14 cellular contexts compared by ENCODE assay signal in the genomic region with DNA sequence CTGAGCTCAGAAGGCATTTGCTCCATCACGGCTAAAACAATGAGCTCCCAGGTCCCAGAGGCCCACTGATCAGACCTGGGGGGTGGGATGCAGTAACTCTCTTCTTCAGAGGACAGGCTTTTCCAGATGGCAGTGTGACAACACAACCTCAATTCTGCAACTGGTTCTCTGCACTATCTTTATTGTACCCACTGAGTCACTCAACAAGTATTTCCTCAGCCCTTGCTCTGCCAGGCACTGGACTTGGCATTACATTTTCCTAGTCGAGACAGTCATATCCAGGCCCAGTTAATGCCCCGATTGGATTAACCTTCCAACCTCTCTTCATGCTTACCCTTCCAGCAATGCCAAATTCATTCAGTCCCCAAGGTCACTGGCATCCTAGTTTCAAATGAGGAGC.
DNase-seq lines count a peak whose midpoint lies in the region; ATAC-seq and TF ChIP-seq lines count a peak whose summit lies in the region.
"Had no signal": no experiment of that assay in that cellular context is flagged by ENCODE, and none has a peak within 500 bp of the region (broad histone marks: within the 10 kb centered on the region; RNA-seq: fewer than 3 reads in every experiment).

No MANE protein-coding gene starts in this region.

- no peak overlapping the region for H3K4me3 Mint-ChIP-seq in chondrocyte (ENCODE audit: unreplicated experiment)
- no peak overlapping the region for H3K4me3 Mint-ChIP-seq in activated CD8-positive, alpha-beta T cell treated with anti-CD3 and anti-CD28 coated beads, Interleukin-2, amount 10 ng/mL, durations not matched to agents 7 days and 5 days
- H3K4me3 Mint-ChIP-seq: activated naive CD8-positive, alpha-beta T cell had no signal

- H3K79me1 ChIP-seq in mesenchymal stem cell (replicated peaks; ENCODE audit: low read length, poor library complexity, severe bottlenecking), result peaks cover 33% of the 10 kb centered on the region

- ATAC-seq in activated CD8-positive, alpha-beta T cell treated with anti-CD3 and anti-CD28 coated beads, Interleukin-2, amount 10 ng/mL, durations not matched to agents 7 days and 5 days, result no peak
- ATAC-seq: HepG2 had no signal

- H2BK5ac ChIP-seq in mesenchymal stem cell (ENCODE audit: low read depth, low read length, poor library complexity, severe bottlenecking), result no peak overlapping the region

- in situ Hi-C loops in ACHN (cut with HindIII; ENCODE audit: low pct_ligation_motif_present, low pct_unique_long_range_greater_than_20kb, low sequenced_read_pairs), result no loop called here

- H3K9me3 ChIP-seq in MG63, result no peaks in the 10 kb centered on the region
- H3K9me3 ChIP-seq in mesenchymal stem cell (ENCODE audit: control insufficient read depth, low read length), result no peaks in the 10 kb centered on the region
- H3K9me3 ChIP-seq: esophagus squamous epithelium, spleen had no signal

- H3K4me1 Mint-ChIP-seq in chondrocyte (ENCODE audit: low read depth), result peaks cover 61% of the 10 kb centered on the region
- no peaks in the 10 kb centered on the region for H3K4me1 Mint-ChIP-seq in activated CD8-positive, alpha-beta T cell treated with anti-CD3 and anti-CD28 coated beads, Interleukin-2, amount 10 ng/mL, durations not matched to agents 7 days and 5 days (ENCODE audit: low read depth)

- DNase-seq in ACHN (peak; percentile 79), MG63 (peak; percentile 85), chondrocyte (ENCODE audit: low spot score) (no peak), mesenchymal stem cell (peak; percentile 33), pons (ENCODE audit: low spot score) (no peak), C1 segment of cervical spinal cord (lab: John Stamatoyannopoulos, UW) (no peak)
- DNase-seq in activated CD8-positive, alpha-beta T cell treated with anti-CD3 and anti-CD28 coated beads, Interleukin-2, amount 10 ng/mL, durations not matched to agents 7 days and 5 days, result no peak
- DNase-seq in stimulated activated CD4-positive, alpha-beta T cell treated with anti-CD3 and anti-CD28 coated beads, Interleukin-2, amount 100 ng/mL, for 24 hours, result no peak
- DNase-seq: activated CD4-positive, CD25-positive, alpha-beta regulatory T cell; esophagus squamous epithelium; NCI-H1092 treated with DMSO at 0.1 percent for 48 hours; spleen had no signal

- H3K9ac ChIP-seq in mesenchymal stem cell (ENCODE audit: low read length), result no peak overlapping the region

- no peak overlapping the region for H3K23ac ChIP-seq in mesenchymal stem cell (ENCODE audit: low read length in 2 of 2)

- H3K36me3 Mint-ChIP-seq in chondrocyte (ENCODE audit: low read depth), result no peaks in the 10 kb centered on the region
- no peaks in the 10 kb centered on the region for H3K36me3 Mint-ChIP-seq in activated CD8-positive, alpha-beta T cell treated with anti-CD3 and anti-CD28 coated beads, Interleukin-2, amount 10 ng/mL, durations not matched to agents 7 days and 5 days (ENCODE audit: low read depth)

- H2AK5ac ChIP-seq in mesenchymal stem cell (ENCODE audit: low read length, severe bottlenecking), result peak overlapping the region; percentile 53

- no peak overlapping the region for H2BK15ac ChIP-seq in mesenchymal stem cell (ENCODE audit: low read depth, poor library complexity, severe bottlenecking)

- H2BK120ac ChIP-seq in mesenchymal stem cell (ENCODE audit: low read depth, low read length), result no peak overlapping the region

- H3K4ac ChIP-seq in mesenchymal stem cell (ENCODE audit: low read depth in 1 of 2, low read length in 2 of 2), result no peak overlapping the region

- peak overlapping the region in 1 of 2 experiments; percentile 21 for H2BK12ac ChIP-seq in mesenchymal stem cell (ENCODE audit: low read length in 2 of 2)

- POLR2A ChIA-PET in activated CD8-positive, alpha-beta T cell treated with anti-CD3 and anti-CD28 coated beads, Interleukin-2, amount 10 ng/mL, durations not matched to agents 7 days and 5 days (lab: Charles Lee), result no interaction called here

- no peaks in the 10 kb centered on the region for H3K27me3 Mint-ChIP-seq in chondrocyte (ENCODE audit: low read depth)
- H3K27me3 Mint-ChIP-seq in activated CD8-positive, alpha-beta T cell treated with anti-CD3 and anti-CD28 coated beads, Interleukin-2, amount 10 ng/mL, durations not matched to agents 7 days and 5 days (ENCODE audit: low read depth), result no peaks in the 10 kb centered on the region
- H3K27me3 Mint-ChIP-seq: activated naive CD8-positive, alpha-beta T cell had no signal

- no peak for TF ChIP-seq CTCF in chondrocyte (IDR thresholded peaks at IDR 0.05)

- H4K91ac ChIP-seq in mesenchymal stem cell (ENCODE audit: low read length), result no peak overlapping the region

- H2AFZ ChIP-seq in mesenchymal stem cell (ENCODE audit: low read depth, low read length), result no peak overlapping the region

- H3K9me3 Mint-ChIP-seq in chondrocyte (ENCODE audit: low read depth), result no peaks in the 10 kb centered on the region
- no peaks in the 10 kb centered on the region for H3K9me3 Mint-ChIP-seq in activated CD8-positive, alpha-beta T cell treated with anti-CD3 and anti-CD28 coated beads, Interleukin-2, amount 10 ng/mL, durations not matched to agents 7 days and 5 days (ENCODE audit: insufficient read depth)

- H3K4me3 ChIP-seq in MG63 (no peak overlapping the region), mesenchymal stem cell (ENCODE audit: insufficient read depth in 1 of 2, low read depth in 1 of 2, low read length in 2 of 2) (no peak overlapping the region)
- H3K4me3 ChIP-seq: esophagus squamous epithelium, spleen had no signal

- no peaks in the 10 kb centered on the region for H3K27me3 ChIP-seq in MG63
- no peaks in the 10 kb centered on the region for H3K27me3 ChIP-seq in mesenchymal stem cell (ENCODE audit: control insufficient read depth in 1 of 2, insufficient read depth in 1 of 2, low read length in 2 of 2)
- H3K27me3 ChIP-seq: esophagus squamous epithelium, spleen had no signal

- peak overlapping the region; percentile 6 for H3K27ac ChIP-seq in mesenchymal stem cell (ENCODE audit: low read length, poor library complexity, severe bottlenecking)
- H3K27ac ChIP-seq: esophagus squamous epithelium, spleen had no signal

- peaks cover 12% of the 10 kb centered on the region for H3K4me1 ChIP-seq in mesenchymal stem cell (ENCODE audit: control insufficient read depth, insufficient read depth, low read depth, low read length)

- 74% methylated on average over 3 of the region's 3 CpGs for WGBS in mesenchymal stem cell

- no peak overlapping the region for H3K4me2 ChIP-seq in mesenchymal stem cell (ENCODE audit: low read length, poor library complexity, severe bottlenecking)

- no peak overlapping the region for H3K14ac ChIP-seq in mesenchymal stem cell (ENCODE audit: low read length in 2 of 2)

- CTCF ChIA-PET in activated CD8-positive, alpha-beta T cell treated with anti-CD3 and anti-CD28 coated beads, Interleukin-2, amount 10 ng/mL, durations not matched to agents 7 days and 5 days (lab: Charles Lee), result interaction anchor here (1.3 kb wide), 1 partner anchor 11 kb away, joined by 3 read pairs; no protein-coding TSS in a partner anchor

- H4K8ac ChIP-seq in mesenchymal stem cell (ENCODE audit: low read length), result no peak overlapping the region

- H3K27ac Mint-ChIP-seq in chondrocyte (ENCODE audit: unreplicated experiment), result peak overlapping the region; percentile 13
- no peak overlapping the region for H3K27ac Mint-ChIP-seq in activated CD8-positive, alpha-beta T cell treated with anti-CD3 and anti-CD28 coated beads, Interleukin-2, amount 10 ng/mL, durations not matched to agents 7 days and 5 days
- H3K27ac Mint-ChIP-seq: activated naive CD8-positive, alpha-beta T cell had no signal

- peak overlapping the region in 1 of 2 experiments; percentile 59 for H3K18ac ChIP-seq in mesenchymal stem cell (ENCODE audit: low read depth in 1 of 2, low read length in 2 of 2)

- H3K36me3 ChIP-seq in MG63, result 0 out of 2 replicates have a peak, but pooled peaks cover 2% of the 10 kb centered on the region
- H3K36me3 ChIP-seq in mesenchymal stem cell (ENCODE audit: control insufficient read depth in 1 of 2, insufficient read depth in 2 of 2, low read depth in 1 of 2, low read length in 2 of 2), result peaks cover 0 to 4% of the 10 kb centered on the region in 2 experiments
- H3K36me3 ChIP-seq: esophagus squamous epithelium, spleen had no signal

Comparison
In these comparisons a context has a peak if more than half of its experiments do, and no peak if none do; other contexts are left out.
1. DNase-seq: peak in ACHN (single experiment), MG63 (single experiment) and mesenchymal stem cell (single experiment); none in chondrocyte (single experiment), pons (single experiment), activated CD8-positive, alpha-beta T cell treated with anti-CD3 and anti-CD28 coated beads, Interleukin-2, amount 10 ng/mL, durations not matched to agents 7 days and 5 days (single experiment), stimulated activated CD4-positive, alpha-beta T cell treated with anti-CD3 and anti-CD28 coated beads, Interleukin-2, amount 100 ng/mL, for 24 hours (0 of 2) and C1 segment of cervical spinal cord (0 of 14).